2 cellular contexts compared by ENCODE assay signal in the genomic region with DNA sequence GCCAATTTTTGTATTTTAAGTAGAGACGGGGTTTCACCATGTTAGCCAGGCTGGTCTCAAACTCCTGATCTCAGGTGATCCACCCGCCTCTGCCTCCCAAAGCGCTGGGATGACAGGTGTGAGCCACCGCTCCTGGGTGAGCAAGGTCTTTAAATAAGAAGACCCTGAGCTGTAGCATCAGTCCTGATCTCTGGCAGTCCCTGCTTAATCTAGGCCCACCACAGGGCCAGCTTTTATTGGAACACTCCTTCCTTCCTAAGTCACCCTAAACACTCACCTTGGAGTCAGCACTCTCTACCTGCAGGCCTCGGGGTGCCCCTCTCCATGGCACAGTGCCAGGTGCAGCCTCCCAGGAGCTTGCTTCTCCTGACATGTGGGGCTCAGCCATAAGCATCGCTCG. TPM values are rescaled to one million over a fixed set of nuclear protein-coding genes. Genes with fewer than 3 reads are reported as not detected.
"Had no signal": no experiment of that assay in that cellular context is flagged by ENCODE, and none has a peak within 500 bp of the region (broad histone marks: within the 10 kb centered on the region; RNA-seq: fewer than 3 reads in every experiment).

No MANE protein-coding gene starts in this region.

RNA-seq across cellular contexts. Expression of a gene that starts 30.8 kb away (rescaled TPM):
- total RNA-seq: G401, GM12878 had no signal
- polyA plus RNA-seq: GM12878 had no signal
